In genomic region chr5:149990518-149991376, GRCh38 we compare ENCODE assay signal across 8 cellular contexts. TPM values are rescaled to one million over a fixed set of nuclear protein-coding genes. Genes with fewer than 3 reads are reported as not detected.
DNase-seq lines count a peak whose midpoint lies in the region; ATAC-seq lines count a peak whose summit lies in the region.

No MANE protein-coding gene starts in this region.

- no peaks in the 10 kb centered on the region for H3K27me3 Mint-ChIP-seq in stimulated activated naive B cell treated with anti-CD40 and anti-IgM and Interleukin-4, amounts not matched to agents 10 μg/mL and 1 μg/mL and 100 μg/mL, for 72 hours

- H3K9ac ChIP-seq in NT2/D1 (ENCODE audit: insufficient read length, low read depth): no peak overlapping the region

- peaks cover 0 to 14% of the 10 kb centered on the region in 2 donors for H3K4me1 Mint-ChIP-seq in stimulated activated naive B cell treated with anti-CD40 and anti-IgM and Interleukin-4, amounts not matched to agents 10 μg/mL and 1 μg/mL and 100 μg/mL, for 72 hours

- DNase-seq in AML-193 (lab: John Stamatoyannopoulos, UW): peak; percentile 57 to 59
- DNase-seq in GM19240 (ENCODE audit: insufficient read length, low spot score): peak; percentile 25
- DNase-seq in HT1080 (ENCODE audit: low read depth): peak; percentile 65
- DNase-seq in NT2/D1 (ENCODE audit: low read depth, low spot score): peak; percentile 60
- peak; percentile 21 for DNase-seq in activated CD8-positive, alpha-beta memory T cell treated with anti-CD3 and anti-CD28 coated beads, Interleukin-2, amount 50 U/mL, for 1 hour (ENCODE audit: extremely low read depth)
- DNase-seq in epidermal melanocyte (ENCODE audit: insufficient read length, low spot score): peak; percentile 69
- peak; percentile 83 for DNase-seq in myocyte (ENCODE audit: low read depth)
- peak; percentile 34 for DNase-seq in stimulated activated naive B cell treated with anti-CD40 and anti-IgM and Interleukin-4, amounts not matched to agents 10 μg/mL and 1 μg/mL and 100 μg/mL, for 72 hours

- no peak overlapping the region for H3K4me3 Mint-ChIP-seq in stimulated activated naive B cell treated with anti-CD40 and anti-IgM and Interleukin-4, amounts not matched to agents 10 μg/mL and 1 μg/mL and 100 μg/mL, for 72 hours

- no peaks in the 10 kb centered on the region for H3K4me1 ChIP-seq in NT2/D1 (ENCODE audit: insufficient read depth, insufficient read length)

- H3K36me3 Mint-ChIP-seq in stimulated activated naive B cell treated with anti-CD40 and anti-IgM and Interleukin-4, amounts not matched to agents 10 μg/mL and 1 μg/mL and 100 μg/mL, for 72 hours: peaks cover 2 to 9% of the 10 kb centered on the region in 2 donors

- H3K27me3 ChIP-seq in NT2/D1 (ENCODE audit: insufficient read depth, insufficient read length): no peaks in the 10 kb centered on the region

- no peak overlapping the region for H3K27ac Mint-ChIP-seq in stimulated activated naive B cell treated with anti-CD40 and anti-IgM and Interleukin-4, amounts not matched to agents 10 μg/mL and 1 μg/mL and 100 μg/mL, for 72 hours

- ATAC-seq in stimulated activated naive B cell treated with anti-CD40 and anti-IgM and Interleukin-4, amounts not matched to agents 10 μg/mL and 1 μg/mL and 100 μg/mL, for 72 hours (replicated peaks): peak; percentile 80 to 88

- H3K9me3 Mint-ChIP-seq in stimulated activated naive B cell treated with anti-CD40 and anti-IgM and Interleukin-4, amounts not matched to agents 10 μg/mL and 1 μg/mL and 100 μg/mL, for 72 hours: no peaks in the 10 kb centered on the region

- H3K36me3 ChIP-seq in NT2/D1 (ENCODE audit: insufficient read depth, insufficient read length, low read length): peaks cover 3% of the 10 kb centered on the region

- H3K4me3 ChIP-seq in NT2/D1 (ENCODE audit: insufficient read length, low read depth): no peak overlapping the region

- H3K9me3 ChIP-seq in NT2/D1 (ENCODE audit: insufficient read depth, low read length): no peaks in the 10 kb centered on the region

RNA-seq across cellular contexts. Expression of gene TIGD6, which starts 9.7 kb away (rescaled TPM):
- 3.5 and 4.0 TPM in 2 replicates for total RNA-seq in HT1080 (2014; rRNA removed; shearing (Covaris generic))
- 5.1 and 6.2 TPM in 2 replicates for polyA plus RNA-seq in HT1080 (2015; cell fraction: cytosol; rRNA removed)
- polyA plus RNA-seq in HT1080 (2015; cell fraction: nucleus; rRNA removed): 5.0 and 7.3 TPM in 2 replicates
- 5.0 and 6.7 TPM in 2 replicates for total RNA-seq in myocyte
- polyA plus RNA-seq in myocyte (2012): 8.5 TPM

RNA-seq across cellular contexts. Expression of gene HMGXB3, which starts 9.8 kb away (rescaled TPM):
- 44.6 and 56.3 TPM in 2 replicates for total RNA-seq in HT1080 (2014; rRNA removed; shearing (Covaris generic))
- 24.8 and 28.0 TPM in 2 replicates for polyA plus RNA-seq in HT1080 (2015; cell fraction: cytosol; rRNA removed)
- 131 and 151 TPM in 2 replicates for polyA plus RNA-seq in HT1080 (2015; cell fraction: nucleus; rRNA removed)
- 43.3 and 48.1 TPM in 2 replicates for total RNA-seq in myocyte
- polyA plus RNA-seq in myocyte (2012): 41.9 TPM

RNA-seq across cellular contexts. Expression of gene SLC26A2, which starts 30.2 kb away (rescaled TPM):
- total RNA-seq in HT1080 (2014; rRNA removed; shearing (Covaris generic)): 16.1 and 19.5 TPM in 2 replicates
- 5.2 and 7.5 TPM in 2 replicates for polyA plus RNA-seq in HT1080 (2015; cell fraction: cytosol; rRNA removed)
- 9.5 and 10.5 TPM in 2 replicates for polyA plus RNA-seq in HT1080 (2015; cell fraction: nucleus; rRNA removed)
- 14.2 and 16.9 TPM in 2 replicates for total RNA-seq in myocyte
- polyA plus RNA-seq in myocyte (2012): 10.9 TPM

RNA-seq across cellular contexts. Expression of gene PDE6A, which starts 46.2 kb away (rescaled TPM):
- not detected in 2 replicates for total RNA-seq in HT1080 (2014; rRNA removed; shearing (Covaris generic))
- polyA plus RNA-seq in HT1080 (2015; cell fraction: cytosol; rRNA removed): 0.01 TPM in 1 of 2 replicates, not detected in the other
- polyA plus RNA-seq in HT1080 (2015; cell fraction: nucleus; rRNA removed): 0.07 TPM in 1 of 2 replicates, not detected in the other
- total RNA-seq in myocyte: 0.35 and 0.47 TPM in 2 replicates
- 0.67 TPM for polyA plus RNA-seq in myocyte (2012)

Comparison
In these comparisons a context has a peak if more than half of its experiments do, and no peak if none do; other contexts are left out.
1. DNase-seq: peak in every context shown above with its lines; median percentile 83 in myocyte; 69 in epidermal melanocyte; 65 in HT1080; 60 in NT2/D1; 58 in AML-193; 34 in stimulated activated naive B cell treated with anti-CD40 and anti-IgM and Interleukin-4, amounts not matched to agents 10 μg/mL and 1 μg/mL and 100 μg/mL, for 72 hours; 25 in GM19240; 21 in activated CD8-positive, alpha-beta memory T cell treated with anti-CD3 and anti-CD28 coated beads, Interleukin-2, amount 50 U/mL, for 1 hour.